Comparison of ENCODE assay signal across 8 cellular contexts in the genomic region with DNA sequence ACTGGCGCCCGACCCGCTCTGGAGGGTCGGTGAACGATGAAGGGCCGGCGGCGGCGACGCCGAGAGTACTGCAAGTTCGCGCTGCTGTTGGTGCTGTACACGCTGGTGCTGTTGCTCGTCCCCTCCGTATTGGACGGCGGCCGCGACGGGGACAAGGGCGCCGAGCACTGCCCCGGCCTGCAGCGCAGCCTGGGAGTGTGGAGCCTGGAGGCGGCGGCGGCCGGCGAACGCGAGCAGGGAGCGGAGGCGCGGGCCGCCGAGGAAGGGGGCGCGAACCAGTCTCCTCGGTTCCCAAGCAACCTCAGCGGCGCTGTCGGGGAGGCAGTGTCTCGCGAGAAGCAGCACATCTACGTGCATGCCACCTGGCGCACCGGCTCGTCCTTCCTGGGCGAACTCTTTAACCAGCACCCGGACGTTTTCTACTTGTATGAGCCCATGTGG. TPM values are rescaled to one million over a fixed set of nuclear protein-coding genes. Genes with fewer than 3 reads are reported as not detected.
DNase-seq lines count a peak whose midpoint lies in the region; ATAC-seq and TF ChIP-seq lines count a peak whose summit lies in the region.

No MANE protein-coding gene starts in this region.

- H3K27ac ChIP-seq in Peyer's patch = peak overlapping the region; percentile 26 to 74 (median 56)

- peak overlapping the region; percentile 48 to 65 (median 58) for H3K4me3 ChIP-seq in Peyer's patch

- H3K27me3 ChIP-seq in Peyer's patch = no peaks in the 10 kb centered on the region

- intact Hi-C loops in activated naive CD4-positive, alpha-beta T cell treated with anti-CD3 and anti-CD28 coated beads for 36 hours (cut with micrococcal nuclease) = loop anchor here (1.0 to 5.0 kb wide), 6 partner anchors 61 to 862 kb away; no protein-coding TSS in a partner anchor
- intact Hi-C loops in left cardiac atrium (cut with DNase I) (loop anchor here in 1 of 2 donors (10.0 kb wide), 1 partner anchor 71 kb away; no protein-coding TSS in a partner anchor), sciatic nerve (cut with DNase I) (no loop called here)

- ATAC-seq in HG03196 (IDR thresholded peaks at IDR 0.05; ENCODE audit: unreplicated experiment) (peak; percentile 34), left cardiac atrium (peak; percentile 48 to 54), sciatic nerve (peak; percentile 60)

- H3K36me3 Mint-ChIP-seq in activated naive CD4-positive, alpha-beta T cell treated with anti-CD3 and anti-CD28 coated beads for 36 hours (ENCODE audit: low read depth) = no peaks in the 10 kb centered on the region

- H3K4me3 Mint-ChIP-seq in activated naive CD4-positive, alpha-beta T cell treated with anti-CD3 and anti-CD28 coated beads for 36 hours = peak overlapping the region; percentile 69

- TF ChIP-seq POLR2A in Peyer's patch (IDR thresholded peaks at IDR 0.05) = no peak

- peak; percentile 6 to 64 (median 32) for DNase-seq in activated CD4-positive, CD25-positive, alpha-beta regulatory T cell (lab: John Stamatoyannopoulos, UW)
- no peak for DNase-seq in activated CD4-positive, CD25-positive, alpha-beta regulatory T cell treated with anti-CD3 and anti-CD28 coated beads, Interleukin-2, amount 50 U/mL, for 72 hours
- DNase-seq in Peyer's patch (peak; percentile 56 to 83 (median 64)), left cardiac atrium (peak; percentile 45), sciatic nerve (ENCODE audit: low spot score) (peak; percentile 70), DMS114 treated with DMSO at 0.1 percent for 48 hours (lab: John Stamatoyannopoulos, UW; ENCODE audit: unreplicated experiment) (no peak)
- DNase-seq in activated naive CD4-positive, alpha-beta T cell treated with anti-CD3 and anti-CD28 coated beads for 36 hours = peak; percentile 74

- peaks cover 39% of the 10 kb centered on the region for H3K4me1 Mint-ChIP-seq in activated naive CD4-positive, alpha-beta T cell treated with anti-CD3 and anti-CD28 coated beads for 36 hours (ENCODE audit: low read depth)

- H3K9me3 Mint-ChIP-seq in activated naive CD4-positive, alpha-beta T cell treated with anti-CD3 and anti-CD28 coated beads for 36 hours = no peaks in the 10 kb centered on the region

- H3K27ac Mint-ChIP-seq in activated naive CD4-positive, alpha-beta T cell treated with anti-CD3 and anti-CD28 coated beads for 36 hours = no peak overlapping the region

- peaks cover 0 to 8% (median 0%) of the 10 kb centered on the region in 4 donors for H3K4me1 ChIP-seq in Peyer's patch

- no peaks in the 10 kb centered on the region for H3K36me3 ChIP-seq in Peyer's patch

- CTCF ChIA-PET in activated naive CD4-positive, alpha-beta T cell treated with anti-CD3 and anti-CD28 coated beads for 36 hours (lab: Charles Lee) = interaction anchor here (0.6 kb wide), 1 partner anchor 14 kb away, joined by 3 read pairs; no protein-coding TSS in a partner anchor

- H3K9me3 ChIP-seq in Peyer's patch = no peaks in the 10 kb centered on the region

- H3K27me3 Mint-ChIP-seq in activated naive CD4-positive, alpha-beta T cell treated with anti-CD3 and anti-CD28 coated beads for 36 hours (ENCODE audit: low read depth) = peaks cover 2% of the 10 kb centered on the region

- TF ChIP-seq CTCF in Peyer's patch (IDR thresholded peaks at IDR 0.05) = no peak

RNA-seq across cellular contexts. Expression of a gene that starts 0.4 kb away (rescaled TPM):
- total RNA-seq in Peyer's patch (10 to 100 TPM in 1 of 4 donors, 1 to 10 TPM in 3; 1.7 to 10.7 (median 4.2) TPM), left cardiac atrium (10 to 100 TPM; 11.8 to 29.0 TPM), sciatic nerve (7.0 TPM)
- total RNA-seq in activated naive CD4-positive, alpha-beta T cell treated with anti-CD3 and anti-CD28 coated beads for 36 hours = under 1 TPM; 0.79 to 0.99 TPM

RNA-seq across cellular contexts. Expression of a gene that starts 28.7 kb away (rescaled TPM):
- total RNA-seq in Peyer's patch = 10 to 100 TPM in 1 of 4 donors, 1 to 10 TPM in 3; 3.3 to 18.2 (median 6.9) TPM
- total RNA-seq in activated naive CD4-positive, alpha-beta T cell treated with anti-CD3 and anti-CD28 coated beads for 36 hours = 1 to 10 TPM in 1 of 2 experiments, under 1 TPM in 1; 0.94 to 1.9 TPM
- 1 to 10 TPM; 2.2 to 2.7 TPM for total RNA-seq in left cardiac atrium
- total RNA-seq in sciatic nerve = 6.6 TPM

Comparison
In these comparisons a context has a peak if more than half of its experiments do, and no peak if none do; other contexts are left out.
1. DNase-seq: peak in activated CD4-positive, CD25-positive, alpha-beta regulatory T cell (4 of 4), Peyer's patch (3 of 3), activated naive CD4-positive, alpha-beta T cell treated with anti-CD3 and anti-CD28 coated beads for 36 hours (single experiment), left cardiac atrium (single experiment) and sciatic nerve (single experiment); none in activated CD4-positive, CD25-positive, alpha-beta regulatory T cell treated with anti-CD3 and anti-CD28 coated beads, Interleukin-2, amount 50 U/mL, for 72 hours (single experiment) and DMS114 treated with DMSO at 0.1 percent for 48 hours (single experiment).
2. Peak in every context shown above with its lines, with median percentiles within 50 percentile points of each other: ATAC-seq.